In the genomic region with DNA sequence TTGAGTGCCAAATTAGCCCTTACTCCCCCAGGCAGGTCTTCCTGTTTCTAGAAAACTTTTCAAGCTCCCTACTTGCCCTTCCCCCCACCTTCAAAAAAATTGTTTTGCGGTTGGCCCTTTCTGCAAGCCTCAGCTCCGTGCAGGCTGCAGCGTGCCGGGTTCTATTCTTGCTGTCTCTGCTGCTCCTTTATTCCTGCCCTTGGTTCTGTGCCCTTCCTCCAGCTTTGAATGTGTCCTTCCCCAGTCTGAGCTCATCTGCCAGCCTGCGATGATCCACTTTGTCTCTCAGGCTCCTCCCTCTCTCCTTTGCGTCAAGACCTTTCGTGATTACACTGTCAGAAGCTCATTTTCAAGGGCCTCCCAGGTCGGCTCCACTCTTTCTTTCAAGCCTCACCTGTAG, we compare ENCODE assay signal across 1 cellular context.
TF ChIP-seq lines count a peak whose summit lies in the region.

No MANE protein-coding gene starts in this region.

TF ChIP-seq in SK-N-SH, 30 proteins besides CTCF, POLR2A, EP300 and RAD21 (continued from another document):
- no peak for TF ChIP-seq PBX3 (IDR thresholded peaks at IDR 0.05)
- TF ChIP-seq GABPA (IDR thresholded peaks at IDR 0.05; ENCODE audit: low read depth) = no peak
- TF ChIP-seq GATA2 (CRISPR knock-in tag; IDR thresholded peaks at IDR 0.05) = no peak
- no peak for TF ChIP-seq ELF1 (IDR thresholded peaks at IDR 0.05)
- no peak for TF ChIP-seq FOXM1 (IDR thresholded peaks at IDR 0.05; ENCODE audit: low read depth)
- TF ChIP-seq USF2 (IDR thresholded peaks at IDR 0.05; ENCODE audit: borderline replicate concordance, low read depth, low read length) = no peak
- TF ChIP-seq FOXJ3 (CRISPR knock-in tag; IDR thresholded peaks at IDR 0.05) = no peak
- TF ChIP-seq RXRA (IDR thresholded peaks at IDR 0.05; ENCODE audit: borderline replicate concordance, low read depth) = no peak
- TF ChIP-seq POLR2AphosphoS5 (IDR thresholded peaks at IDR 0.05; ENCODE audit: low read depth, low read length) = no peak
